In genomic region chr2:48227617-48228344, GRCh38 we compare ENCODE assay signal across 11 cellular contexts.
DNase-seq lines count a peak whose midpoint lies in the region; ATAC-seq and TF ChIP-seq lines count a peak whose summit lies in the region.
"Had no signal": no experiment of that assay in that cellular context is flagged by ENCODE, and none has a peak within 500 bp of the region (broad histone marks: within the 10 kb centered on the region; RNA-seq: fewer than 3 reads in every experiment).

No MANE protein-coding gene starts in this region.

- peaks cover 0 to 18% (median 0%) of the 10 kb centered on the region in 9 donors for H3K4me1 ChIP-seq in heart right ventricle
- no peaks in the 10 kb centered on the region for H3K4me1 ChIP-seq in effector memory CD4-positive, alpha-beta T cell (ENCODE audit: control insufficient read depth, insufficient read depth, low read length, poor library complexity, severe bottlenecking)
- H3K4me1 ChIP-seq: SJSA1 had no signal

- intact Hi-C loops in heart right ventricle (cut with DNase I): no loop called here

- H3K4me1 Mint-ChIP-seq in HFFc6 (ENCODE audit: low read depth): no peaks in the 10 kb centered on the region
- H3K4me1 Mint-ChIP-seq: nephron progenitor cell had no signal

- no peaks in the 10 kb centered on the region for H3K27me3 ChIP-seq in heart right ventricle
- H3K27me3 ChIP-seq in effector memory CD4-positive, alpha-beta T cell (replicated peaks; ENCODE audit: control insufficient read depth, insufficient read depth, low read length, poor library complexity, severe bottlenecking): no peaks in the 10 kb centered on the region
- H3K27me3 ChIP-seq: SJSA1 had no signal

- H3K27ac ChIP-seq in heart right ventricle: peak overlapping the region in 1 of 10 donors; percentile 52
- no peak overlapping the region for H3K27ac ChIP-seq in effector memory CD4-positive, alpha-beta T cell (ENCODE audit: insufficient read depth, low read length, poor library complexity, severe bottlenecking)
- H3K27ac ChIP-seq: SJSA1 had no signal

- H3K4me3 ChIP-seq in GM12864 (ENCODE audit: low read depth, low read length) (no peak overlapping the region), heart right ventricle (no peak overlapping the region)
- H3K4me3 ChIP-seq in effector memory CD4-positive, alpha-beta T cell (ENCODE audit: insufficient read depth, low read depth, low read length, poor library complexity, severe bottlenecking): no peak overlapping the region
- H3K4me3 ChIP-seq: SJSA1 had no signal

- H3K27ac Mint-ChIP-seq in HFFc6: no peak overlapping the region
- H3K27ac Mint-ChIP-seq: nephron progenitor cell had no signal

- H3K27me3 Mint-ChIP-seq in HFFc6 (ENCODE audit: insufficient read depth): peaks cover 4% of the 10 kb centered on the region

- ATAC-seq in GM21447 (IDR thresholded peaks at IDR 0.05; ENCODE audit: unreplicated experiment) (peak; percentile 87), HG03378 (IDR thresholded peaks at IDR 0.05; ENCODE audit: unreplicated experiment) (peak; percentile 92), heart right ventricle (peak in 6 of 8 donors; percentile 43 to 71 (median 64))

- no peaks in the 10 kb centered on the region for H3K9me3 Mint-ChIP-seq in HFFc6
- H3K9me3 Mint-ChIP-seq: nephron progenitor cell had no signal

- TF ChIP-seq CTCF in GM12864 (IDR thresholded peaks at IDR 0.05; ENCODE audit: low read depth, low read length, missing control alignments) (no peak), heart right ventricle (IDR thresholded peaks at IDR 0.05) (no peak), HFFc6 (IDR thresholded peaks at IDR 0.05) (no peak)

- H3K36me3 Mint-ChIP-seq in HFFc6 (ENCODE audit: low read depth): no peaks in the 10 kb centered on the region

- no peak overlapping the region for H3K4me3 Mint-ChIP-seq in HFFc6
- H3K4me3 Mint-ChIP-seq: nephron progenitor cell had no signal

- no peaks in the 10 kb centered on the region for H3K9me3 ChIP-seq in heart right ventricle
- no peaks in the 10 kb centered on the region for H3K9me3 ChIP-seq in effector memory CD4-positive, alpha-beta T cell (ENCODE audit: control insufficient read depth, low read length)
- H3K9me3 ChIP-seq: SJSA1 had no signal

- DNase-seq in GM12864 (ENCODE audit: low read depth) (peak; percentile 31), heart right ventricle (no peak), hepatic stellate cell (ENCODE audit: low spot score) (no peak), DMS 273 treated with DMSO at 0.1 percent for 48 hours (lab: John Stamatoyannopoulos, UW) (no peak), HFFc6 (no peak)
- DNase-seq in effector memory CD4-positive, alpha-beta T cell: no peak
- DNase-seq: erythroblast, nephron progenitor cell had no signal

- WGBS in heart right ventricle, 2 donors: 57 to 64% methylated on average over 3 of the region's 3 CpGs

- H3K36me3 ChIP-seq in heart right ventricle: no peaks in the 10 kb centered on the region
- H3K36me3 ChIP-seq in effector memory CD4-positive, alpha-beta T cell (ENCODE audit: control insufficient read depth, insufficient read depth, low read length): no peaks in the 10 kb centered on the region
- H3K36me3 ChIP-seq: SJSA1 had no signal
